In the genomic region with DNA sequence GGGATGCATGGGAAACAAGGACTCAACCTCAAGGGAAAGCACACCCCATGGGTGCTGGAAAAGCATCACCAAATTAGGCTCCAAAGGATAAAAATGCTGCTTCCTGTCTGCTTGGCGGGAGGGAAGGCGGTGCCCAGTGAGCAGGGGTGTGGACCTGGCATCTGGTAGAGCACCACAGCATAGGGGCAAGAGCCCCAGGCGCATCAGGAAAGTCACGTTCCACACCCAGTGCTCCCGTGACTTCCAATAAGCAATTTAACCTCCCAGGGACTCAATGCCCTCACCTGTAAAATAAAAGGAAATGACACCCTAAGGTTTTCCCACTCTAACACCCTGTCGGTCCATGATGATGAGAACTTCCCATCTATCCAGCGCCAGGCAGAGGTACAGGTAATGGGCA, we compare ENCODE assay signal across 33 cellular contexts.
"Had no signal": no experiment of that assay in that cellular context is flagged by ENCODE, and none has a peak within 500 bp of the region (broad histone marks: within the 10 kb centered on the region; RNA-seq: fewer than 3 reads in every experiment).

No MANE protein-coding gene starts in this region.

- H3K9me3 ChIP-seq: adrenal gland, body of pancreas, breast epithelium had no signal

- H3K4me3 ChIP-seq: adrenal gland, body of pancreas, breast epithelium, cardiac muscle cell had no signal

- H3K27me3 ChIP-seq: adrenal gland, body of pancreas, brain microvascular endothelial cell, breast epithelium had no signal

- H3K4me1 ChIP-seq: breast epithelium had no signal

- H3K36me3 ChIP-seq: adrenal gland, brain microvascular endothelial cell, breast epithelium, cardiac muscle cell had no signal

- DNase-seq: activated B cell treated with CpG ODN at 0.5 μM for 24 hours; activated CD4-positive, alpha-beta memory T cell treated with anti-CD3 and anti-CD28 coated beads for 36 hours; activated CD4-positive, alpha-beta T cell treated with anti-CD3 and anti-CD28 coated beads for 4 hours; activated CD4-positive, alpha-beta T cell treated with anti-CD3 and anti-CD28 coated beads, Interleukin-2, amount 10 ng/mL, durations not matched to agents 24 days and 14 days; activated CD4-positive, alpha-beta T cell treated with anti-CD3 and anti-CD28 coated beads, Interleukin-2, amount 50 U/mL, for 1 hour; activated CD4-positive, alpha-beta T cell treated with anti-CD3 and anti-CD28 coated beads, Interleukin-2, amount 50 U/mL, for 4 hours; activated CD4-positive, CD25-positive, alpha-beta regulatory T cell treated with anti-CD3 and anti-CD28 coated beads, Interleukin-2, amount 50 U/mL, for 72 hours; activated CD8-positive, alpha-beta memory T cell treated with anti-CD3 and anti-CD28 coated beads, Interleukin-2, amount 50 U/mL, for 4 hours; activated CD8-positive, alpha-beta T cell treated with anti-CD3 and anti-CD28 coated beads for 36 hours; activated effector memory CD4-positive, alpha-beta T cell treated with anti-CD3 and anti-CD28 coated beads, Interleukin-2, amount 50 U/mL, for 16 hours; activated gamma-delta T cell treated with Interleukin-2 at 50 U/mL for 16 hours; activated naive CD4-positive, alpha-beta T cell; activated naive CD4-positive, alpha-beta T cell treated with anti-CD3 and anti-CD28 coated beads for 36 hours; activated naive CD4-positive, alpha-beta T cell treated with anti-CD3 and anti-CD28 coated beads, Interleukin-2, amount 50 U/mL, for 16 hours; activated naive CD8-positive, alpha-beta T cell treated with anti-CD3 and anti-CD28 coated beads for 36 hours; activated T-cell treated with anti-CD3 and anti-CD28 coated beads for 4 hours; activated T-cell treated with anti-CD3 and anti-CD28 coated beads, Interleukin-2, amount 50 U/mL, for 1 hour; activated T-cell treated with anti-CD3 and anti-CD28 coated beads, Interleukin-2, amount 50 U/mL, for 4 hours; activated T-cell treated with anti-CD3 and anti-CD28 coated beads, Interleukin-2, amount 50 U/mL, for 72 hours; adrenal gland; amniotic stem cell; aorta; body of pancreas; brain microvascular endothelial cell; caudate nucleus; T-helper 1 cell; T-helper 2 cell; T-helper 9 cell had no signal

- ATAC-seq: activated CD8-positive, alpha-beta T cell treated with anti-CD3 and anti-CD28 coated beads for 36 hours; activated naive CD4-positive, alpha-beta T cell treated with anti-CD3 and anti-CD28 coated beads, Interleukin-2, amount 50 U/mL, for 72 hours; activated T-cell treated with anti-CD3 and anti-CD28 coated beads, Interleukin-2, amount 50 U/mL, for 4 hours; activated T-cell treated with anti-CD3 and anti-CD28 coated beads, Interleukin-2, amount 50 U/mL, for 72 hours; activated T-helper 17 cell treated with anti-CD3 and anti-CD28 coated beads, Interleukin-2, amount 50 U/mL, for 72 hours; body of pancreas had no signal

- H3K27ac ChIP-seq: adrenal gland, body of pancreas, brain microvascular endothelial cell, cardiac muscle cell, VCaP had no signal
